Comparison of ENCODE assay signal across 1 cellular context in genomic region chr20:19660808-19661378, GRCh38.
TF ChIP-seq lines count a peak whose summit lies in the region.

No MANE protein-coding gene starts in this region.

TF ChIP-seq in GM23338, 12 proteins besides CTCF, POLR2A, EP300 and RAD21 (continued from another document):
- TF ChIP-seq STAT1 (IDR thresholded peaks at IDR 0.05; ENCODE audit: unreplicated experiment) (no peak), EZH2 (IDR thresholded peaks at IDR 0.05; ENCODE audit: low read depth, unreplicated experiment) (no peak), REST (IDR thresholded peaks at IDR 0.05; ENCODE audit: unreplicated experiment) (no peak), JUNB (IDR thresholded peaks at IDR 0.05; ENCODE audit: unreplicated experiment) (no peak), EZH2phosphoT487 (IDR thresholded peaks at IDR 0.05; ENCODE audit: unreplicated experiment) (no peak), ZNF114 (CRISPR knock-in tag; IDR thresholded peaks at IDR 0.05) (no peak)
- TF ChIP-seq, protein P1, sequence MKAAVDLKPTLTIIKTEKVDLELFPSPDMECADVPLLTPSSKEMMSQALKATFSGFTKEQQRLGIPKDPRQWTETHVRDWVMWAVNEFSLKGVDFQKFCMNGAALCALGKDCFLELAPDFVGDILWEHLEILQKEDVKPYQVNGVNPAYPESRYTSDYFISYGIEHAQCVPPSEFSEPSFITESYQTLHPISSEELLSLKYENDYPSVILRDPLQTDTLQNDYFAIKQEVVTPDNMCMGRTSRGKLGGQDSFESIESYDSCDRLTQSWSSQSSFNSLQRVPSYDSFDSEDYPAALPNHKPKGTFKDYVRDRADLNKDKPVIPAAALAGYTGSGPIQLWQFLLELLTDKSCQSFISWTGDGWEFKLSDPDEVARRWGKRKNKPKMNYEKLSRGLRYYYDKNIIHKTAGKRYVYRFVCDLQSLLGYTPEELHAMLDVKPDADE (IDR thresholded peaks at IDR 0.05) = no peak
TF ChIP-seq in GM23338: peak in this region for 0.
